Comparison of ENCODE assay signal across 9 cellular contexts in genomic region chr1:210373628-210373877, GRCh38. TPM values are rescaled to one million over a fixed set of nuclear protein-coding genes. Genes with fewer than 3 reads are reported as not detected.
DNase-seq lines count a peak whose midpoint lies in the region; ATAC-seq and TF ChIP-seq lines count a peak whose summit lies in the region.
"Had no signal": no experiment of that assay in that cellular context is flagged by ENCODE, and none has a peak within 500 bp of the region (broad histone marks: within the 10 kb centered on the region; RNA-seq: fewer than 3 reads in every experiment).

No MANE protein-coding gene starts in this region.

- H3K18ac ChIP-seq in H9 (ENCODE audit: insufficient read length, low read depth, low read length) = peak overlapping the region; percentile 28

- no peaks in the 10 kb centered on the region for H3K9me3 ChIP-seq in CD4-positive, alpha-beta T cell (ENCODE audit: control insufficient read depth, low read length)
- H3K9me3 ChIP-seq in H9 (ENCODE audit: control insufficient read depth, low read depth, low read length) (no peaks in the 10 kb centered on the region), T-helper 17 cell (ENCODE audit: control insufficient read depth, low read length, poor library complexity, severe bottlenecking) (no peaks in the 10 kb centered on the region), iPS-20b (ENCODE audit: insufficient read depth, low read depth, low read length) (no peaks in the 10 kb centered on the region), ascending aorta (no peaks in the 10 kb centered on the region)

- H2AK5ac ChIP-seq in H9 (ENCODE audit: insufficient read length, low read length) = no peak overlapping the region

- no peak overlapping the region for H3K56ac ChIP-seq in H9 (ENCODE audit: insufficient read length, low read depth, low read length)

- no peaks in the 10 kb centered on the region for H3K36me3 Mint-ChIP-seq in CD4-positive, alpha-beta T cell (ENCODE audit: low read depth)
- H3K36me3 Mint-ChIP-seq in H9 (ENCODE audit: insufficient read depth in 1 of 3, low read depth in 3 of 3) (no peaks in the 10 kb centered on the region), T-helper 17 cell (ENCODE audit: low read depth) (peaks cover 6% of the 10 kb centered on the region)

- no peaks in the 10 kb centered on the region for H3K79me1 ChIP-seq in H9 (ENCODE audit: insufficient read depth, low read depth, low read length, poor library complexity, severe bottlenecking)

- H3K9me3 Mint-ChIP-seq in CD4-positive, alpha-beta T cell = no peaks in the 10 kb centered on the region
- H3K9me3 Mint-ChIP-seq in H9 = no peaks in the 10 kb centered on the region; a peak in 2 of 5 replicates

- no peak overlapping the region for H3K4me3 Mint-ChIP-seq in CD4-positive, alpha-beta T cell
- H3K4me3 Mint-ChIP-seq in H9 (peak overlapping the region; percentile 12 to 53; a peak in 2 of 5 replicates), T-helper 17 cell (peak overlapping the region; percentile 67)

- ATAC-seq in CD4-positive, alpha-beta T cell (ENCODE audit: poor library complexity) = no peak
- ATAC-seq in T-helper 17 cell = no peak
- ATAC-seq in GM19463 (IDR thresholded peaks at IDR 0.05; ENCODE audit: unreplicated experiment) = no peak
- ATAC-seq in GM21528 (IDR thresholded peaks at IDR 0.05; ENCODE audit: low FRiP score, unreplicated experiment) = no peak
- no peak for ATAC-seq in HG03439 (IDR thresholded peaks at IDR 0.05; ENCODE audit: unreplicated experiment)

- DNase-seq in CD4-positive, alpha-beta T cell = no peak
- peak; percentile 46 for DNase-seq in H9
- no peak for DNase-seq in T-helper 17 cell
- DNase-seq in ascending aorta (ENCODE audit: low spot score in 2 of 2) = no peak
- DNase-seq: COR-L47 had no signal

- POLR2A ChIA-PET in CD4-positive, alpha-beta T cell (lab: Charles Lee) = interaction anchor here (0.8 to 1.8 kb wide), 3 partner anchors 10 to 41 kb away, joined by 3 to 6 read pairs (median 4); no protein-coding TSS in a partner anchor

- no peak overlapping the region for H3K4ac ChIP-seq in H9 (ENCODE audit: low read depth, low read length)

- H3K9ac ChIP-seq in H9 (ENCODE audit: extremely low read depth, insufficient read length, low read length) (no peak overlapping the region), iPS-20b (ENCODE audit: low read depth, low read length) (peak overlapping the region; percentile 61; the same call in 1 of the 2 replicates)

- peak overlapping the region; percentile 31 for H3K4me2 ChIP-seq in H9 (ENCODE audit: insufficient read depth, insufficient read length, low read length)

- H3K27me3 Mint-ChIP-seq in CD4-positive, alpha-beta T cell = no peaks in the 10 kb centered on the region
- H3K27me3 Mint-ChIP-seq in H9 (ENCODE audit: low read depth) = peaks cover 19% of the 10 kb centered on the region
- H3K27me3 Mint-ChIP-seq in T-helper 17 cell = no peaks in the 10 kb centered on the region

- H4K20me1 ChIP-seq in H9 (ENCODE audit: control insufficient read depth, insufficient read depth, insufficient read length) = no peaks in the 10 kb centered on the region

- WGBS in H9 (ENCODE audit: extremely low coverage, insufficient read length, low lambda C conversion rate) = no CpG with 5 or more reads among the region's 1 CpG

- H4K91ac ChIP-seq in H9 (ENCODE audit: insufficient read length, low read depth, low read length) = no peak overlapping the region

- H3K4me1 ChIP-seq in H9 (ENCODE audit: insufficient read depth, low read length) (peaks cover 9% of the 10 kb centered on the region; the same call in 1 of the 2 replicates), iPS-20b (ENCODE audit: insufficient read depth, low read length) (peaks cover 32% of the 10 kb centered on the region), ascending aorta (no peaks in the 10 kb centered on the region)

- H2BK120ac ChIP-seq in H9 (ENCODE audit: low read depth, low read length, poor library complexity, severe bottlenecking) = no peak overlapping the region

- H4K8ac ChIP-seq in H9 (replicated peaks; ENCODE audit: insufficient read length, low read depth, low read length) = no peak overlapping the region

- H2BK12ac ChIP-seq in H9 (ENCODE audit: insufficient read length, low read depth, low read length) = no peak overlapping the region

- H3K23ac ChIP-seq in H9 (ENCODE audit: insufficient read length, low read depth, low read length) = no peak overlapping the region

- H3K27ac ChIP-seq in CD4-positive, alpha-beta T cell (ENCODE audit: low read depth, low read length) = no peak overlapping the region
- H3K27ac ChIP-seq in H9 (ENCODE audit: insufficient read length, low read depth, low read length) = peak overlapping the region; percentile 92
- peak overlapping the region; percentile 17 for H3K27ac ChIP-seq in iPS-20b (ENCODE audit: low read length)
- no peak overlapping the region for H3K27ac ChIP-seq in ascending aorta

- no peak overlapping the region for H2BK5ac ChIP-seq in H9 (ENCODE audit: insufficient read length, low read length)

- H3T11ph ChIP-seq in H9 (ENCODE audit: low read length) = no peak overlapping the region

- CTCF ChIA-PET in CD4-positive, alpha-beta T cell (lab: Charles Lee) = interaction anchor here (0.8 to 2.2 kb wide), 6 partner anchors 17 to 759 kb away, joined by 3 to 14 read pairs (median 4); partner anchors contain the start of gene HHAT

- H3K27me3 ChIP-seq in CD4-positive, alpha-beta T cell (ENCODE audit: control insufficient read depth, insufficient read depth, low read length) = no peaks in the 10 kb centered on the region
- H3K27me3 ChIP-seq in H9 (ENCODE audit: insufficient read depth, low read length) (no peaks in the 10 kb centered on the region; the same call in 1 of the 2 replicates), iPS-20b (ENCODE audit: insufficient read depth, low read length) (no peaks in the 10 kb centered on the region), ascending aorta (no peaks in the 10 kb centered on the region)

- no peak overlapping the region for H3K14ac ChIP-seq in H9 (ENCODE audit: insufficient read depth, low read length)

- peaks cover 14% of the 10 kb centered on the region for H3K4me1 Mint-ChIP-seq in CD4-positive, alpha-beta T cell (ENCODE audit: low read depth)
- H3K4me1 Mint-ChIP-seq in H9 = peaks cover 45 to 53% of the 10 kb centered on the region in 2 experiments
- H3K4me1 Mint-ChIP-seq in T-helper 17 cell = peaks cover 21% of the 10 kb centered on the region

- H3K4me3 ChIP-seq in iPS-20b (ENCODE audit: low read length) (peak overlapping the region; percentile 50), ascending aorta (no peak overlapping the region)

- H3K79me2 ChIP-seq in H9 (ENCODE audit: insufficient read depth, low read length) = no peaks in the 10 kb centered on the region

- H2BK15ac ChIP-seq in H9 (ENCODE audit: low read depth, low read length) = no peak overlapping the region

- H3K36me3 ChIP-seq in iPS-20b (ENCODE audit: insufficient read depth, low read depth, low read length) = no peaks in the 10 kb centered on the region
- no peaks in the 10 kb centered on the region for H3K36me3 ChIP-seq in ascending aorta

- H2AFZ ChIP-seq in H9 (ENCODE audit: low read length) = no peak overlapping the region

- H3K23me2 ChIP-seq in H9 (ENCODE audit: insufficient read length, low read depth, low read length, poor library complexity, severe bottlenecking) = no peaks in the 10 kb centered on the region

- H3K27ac Mint-ChIP-seq in CD4-positive, alpha-beta T cell = peak overlapping the region; percentile 84
- H3K27ac Mint-ChIP-seq in H9 (peak overlapping the region; percentile 20 to 96 (median 82)), T-helper 17 cell (peak overlapping the region; percentile 94)

- H2BK20ac ChIP-seq in H9 (ENCODE audit: low read depth, low read length, poor library complexity, severe bottlenecking) = no peak overlapping the region

- H4K5ac ChIP-seq in H9 (ENCODE audit: insufficient read length, low read depth, low read length) = no peak overlapping the region

- intact Hi-C loops in CD4-positive, alpha-beta T cell (cut with DNase I, micrococcal nuclease) = no loop called here
- intact Hi-C loops in ascending aorta (cut with DNase I) = no loop called here

- TF ChIP-seq CTCF in CD4-positive, alpha-beta T cell (IDR thresholded peaks at IDR 0.05) = no peak
- no peak for TF ChIP-seq CTCF in H9 (conservative IDR thresholded peaks at IDR 0.05)
- TF ChIP-seq CTCF in ascending aorta (IDR thresholded peaks at IDR 0.05) = no peak

RNA-seq across cellular contexts. Expression of gene HHAT, which starts 44.9 kb away (rescaled TPM):
- 1 to 10 TPM; 3.1 to 3.3 TPM for total RNA-seq in CD4-positive, alpha-beta T cell
- total RNA-seq in H9 (2021) (0.48 and 0.83 TPM in 2 replicates), T-helper 17 cell (1 to 10 TPM; 7.5 to 9.2 TPM), ascending aorta (1.2 TPM)

Comparison
In these comparisons a context has a peak if more than half of its experiments do, and no peak if none do; other contexts are left out.
1. H3K27ac ChIP-seq: peak in H9 (single experiment) and iPS-20b (single experiment); none in CD4-positive, alpha-beta T cell (single experiment) and ascending aorta (0 of 2).
2. Peak in every context shown above with its lines, with median percentiles within 50 percentile points of each other: H3K27ac Mint-ChIP-seq.